In genomic region chrX:48890934-48891401, GRCh38 we compare ENCODE assay signal across 1 cellular context.
TF ChIP-seq lines count a peak whose summit lies in the region.

No MANE protein-coding gene starts in this region.

TF ChIP-seq in WTC11, 78 proteins besides CTCF, POLR2A, EP300 and RAD21 (continued from another document):
- TF ChIP-seq, protein P1, sequence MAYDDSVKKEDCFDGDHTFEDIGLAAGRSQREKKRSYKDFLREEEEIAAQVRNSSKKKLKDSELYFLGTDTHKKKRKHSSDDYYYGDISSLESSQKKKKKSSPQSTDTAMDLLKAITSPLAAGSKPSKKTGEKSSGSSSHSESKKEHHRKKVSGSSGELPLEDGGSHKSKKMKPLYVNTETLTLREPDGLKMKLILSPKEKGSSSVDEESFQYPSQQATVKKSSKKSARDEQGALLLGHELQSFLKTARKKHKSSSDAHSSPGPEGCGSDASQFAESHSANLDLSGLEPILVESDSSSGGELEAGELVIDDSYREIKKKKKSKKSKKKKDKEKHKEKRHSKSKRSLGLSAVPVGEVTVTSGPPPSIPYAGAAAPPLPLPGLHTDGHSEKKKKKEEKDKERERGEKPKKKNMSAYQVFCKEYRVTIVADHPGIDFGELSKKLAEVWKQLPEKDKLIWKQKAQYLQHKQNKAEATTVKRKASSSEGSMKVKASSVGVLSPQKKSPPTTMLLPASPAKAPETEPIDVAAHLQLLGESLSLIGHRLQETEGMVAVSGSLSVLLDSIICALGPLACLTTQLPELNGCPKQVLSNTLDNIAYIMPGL (CRISPR knock-in tag; IDR thresholded peaks at IDR 0.05): no peak
- TF ChIP-seq HMGA2 (CRISPR knock-in tag; IDR thresholded peaks at IDR 0.05) (no peak), AFF4 (CRISPR knock-in tag; IDR thresholded peaks at IDR 0.05; ENCODE audit: borderline replicate concordance) (no peak), PRRX2 (CRISPR knock-in tag; IDR thresholded peaks at IDR 0.05) (no peak), NFE2L1 (CRISPR knock-in tag; IDR thresholded peaks at IDR 0.05) (no peak), USF2 (CRISPR knock-in tag; IDR thresholded peaks at IDR 0.05) (no peak), ZNF416 (CRISPR knock-in tag; IDR thresholded peaks at IDR 0.05) (no peak), JUN (CRISPR knock-in tag; IDR thresholded peaks at IDR 0.05) (no peak), MXD4 (CRISPR knock-in tag; IDR thresholded peaks at IDR 0.05; ENCODE audit: borderline replicate concordance) (no peak)
- TF ChIP-seq, protein P2, sequence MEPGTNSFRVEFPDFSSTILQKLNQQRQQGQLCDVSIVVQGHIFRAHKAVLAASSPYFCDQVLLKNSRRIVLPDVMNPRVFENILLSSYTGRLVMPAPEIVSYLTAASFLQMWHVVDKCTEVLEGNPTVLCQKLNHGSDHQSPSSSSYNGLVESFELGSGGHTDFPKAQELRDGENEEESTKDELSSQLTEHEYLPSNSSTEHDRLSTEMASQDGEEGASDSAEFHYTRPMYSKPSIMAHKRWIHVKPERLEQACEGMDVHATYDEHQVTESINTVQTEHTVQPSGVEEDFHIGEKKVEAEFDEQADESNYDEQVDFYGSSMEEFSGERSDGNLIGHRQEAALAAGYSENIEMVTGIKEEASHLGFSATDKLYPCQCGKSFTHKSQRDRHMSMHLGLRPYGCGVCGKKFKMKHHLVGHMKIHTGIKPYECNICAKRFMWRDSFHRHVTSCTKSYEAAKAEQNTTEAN (CRISPR knock-in tag; IDR thresholded peaks at IDR 0.05): no peak
- TF ChIP-seq, protein P3, sequence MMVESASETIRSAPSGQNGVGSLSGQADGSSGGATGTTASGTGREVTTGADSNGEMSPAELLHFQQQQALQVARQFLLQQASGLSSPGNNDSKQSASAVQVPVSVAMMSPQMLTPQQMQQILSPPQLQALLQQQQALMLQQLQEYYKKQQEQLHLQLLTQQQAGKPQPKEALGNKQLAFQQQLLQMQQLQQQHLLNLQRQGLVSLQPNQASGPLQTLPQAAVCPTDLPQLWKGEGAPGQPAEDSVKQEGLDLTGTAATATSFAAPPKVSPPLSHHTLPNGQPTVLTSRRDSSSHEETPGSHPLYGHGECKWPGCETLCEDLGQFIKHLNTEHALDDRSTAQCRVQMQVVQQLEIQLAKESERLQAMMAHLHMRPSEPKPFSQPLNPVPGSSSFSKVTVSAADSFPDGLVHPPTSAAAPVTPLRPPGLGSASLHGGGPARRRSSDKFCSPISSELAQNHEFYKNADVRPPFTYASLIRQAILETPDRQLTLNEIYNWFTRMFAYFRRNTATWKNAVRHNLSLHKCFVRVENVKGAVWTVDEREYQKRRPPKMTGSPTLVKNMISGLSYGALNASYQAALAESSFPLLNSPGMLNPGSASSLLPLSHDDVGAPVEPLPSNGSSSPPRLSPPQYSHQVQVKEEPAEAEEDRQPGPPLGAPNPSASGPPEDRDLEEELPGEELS (CRISPR knock-in tag; IDR thresholded peaks at IDR 0.05): no peak
